Comparison of ENCODE assay signal across 17 cellular contexts in the genomic region with DNA sequence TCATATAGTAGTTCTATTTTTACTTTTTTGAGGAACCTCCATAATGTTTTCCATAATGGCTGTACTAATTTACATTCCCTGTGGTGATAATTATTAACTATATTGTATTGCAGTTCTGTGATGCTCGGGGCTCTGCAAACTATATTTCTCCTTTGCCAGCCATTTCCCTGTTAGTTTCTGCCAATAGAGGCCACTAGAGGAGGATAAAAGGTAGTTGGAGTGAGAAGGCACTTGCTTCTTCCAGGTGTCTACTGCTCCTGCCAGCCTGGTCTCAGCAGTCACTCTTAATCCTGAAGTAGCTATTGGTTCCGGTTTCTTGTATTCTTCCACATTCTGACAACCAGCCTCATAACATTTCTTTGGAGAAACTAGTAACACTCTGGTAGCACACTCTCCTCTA.
DNase-seq lines count a peak whose midpoint lies in the region; ATAC-seq and TF ChIP-seq lines count a peak whose summit lies in the region.
"Had no signal": no experiment of that assay in that cellular context is flagged by ENCODE, and none has a peak within 500 bp of the region (broad histone marks: within the 10 kb centered on the region; RNA-seq: fewer than 3 reads in every experiment).

No MANE protein-coding gene starts in this region.

- no peak overlapping the region for H3K14ac ChIP-seq in mesenchymal stem cell (ENCODE audit: low read length in 2 of 2)

- no peaks in the 10 kb centered on the region for H3K27me3 ChIP-seq in DND-41 (ENCODE audit: insufficient read depth, low read length, poor library complexity)
- H3K27me3 ChIP-seq in PC-3 (ENCODE audit: low read length), result no peaks in the 10 kb centered on the region
- H3K27me3 ChIP-seq in mesenchymal stem cell (ENCODE audit: control insufficient read depth in 1 of 2, insufficient read depth in 1 of 2, low read length in 2 of 2), result no peaks in the 10 kb centered on the region
- H3K27me3 ChIP-seq: esophagus squamous epithelium, Peyer's patch had no signal

- no peaks in the 10 kb centered on the region for H3K79me1 ChIP-seq in mesenchymal stem cell (replicated peaks; ENCODE audit: low read length, poor library complexity, severe bottlenecking)

- H3K27ac ChIP-seq in 22Rv1, result no peak overlapping the region
- no peak overlapping the region for H3K27ac ChIP-seq in DND-41 (ENCODE audit: low read length)
- H3K27ac ChIP-seq in PC-3 (ENCODE audit: low read length), result no peak overlapping the region
- no peak overlapping the region for H3K27ac ChIP-seq in mesenchymal stem cell (ENCODE audit: low read length, poor library complexity, severe bottlenecking)
- H3K27ac ChIP-seq: esophagus squamous epithelium, Peyer's patch, SK-N-MC, thoracic aorta had no signal

- no peak overlapping the region for H4K91ac ChIP-seq in mesenchymal stem cell (ENCODE audit: low read length)

- no TSS peak for BruUV-seq in PC-3 (replicated peaks; lab: Mats Ljungman, UMichigan)

- no peaks in the 10 kb centered on the region for H3K4me1 ChIP-seq in DND-41 (ENCODE audit: insufficient read depth, low read length)
- H3K4me1 ChIP-seq in PC-3 (ENCODE audit: insufficient read depth, low read length), result no peaks in the 10 kb centered on the region
- no peaks in the 10 kb centered on the region for H3K4me1 ChIP-seq in mesenchymal stem cell (ENCODE audit: control insufficient read depth, insufficient read depth, low read depth, low read length)
- H3K4me1 ChIP-seq: esophagus squamous epithelium, Peyer's patch had no signal

- no peak overlapping the region for H4K8ac ChIP-seq in mesenchymal stem cell (ENCODE audit: low read length)

- H3K23ac ChIP-seq in mesenchymal stem cell (ENCODE audit: low read length in 2 of 2), result no peak overlapping the region

- POLR2A ChIA-PET in PC-3 (lab: Charles Lee; ENCODE audit: unreplicated experiment), result no interaction called here

- H2AK5ac ChIP-seq in mesenchymal stem cell (ENCODE audit: low read length, severe bottlenecking), result no peak overlapping the region

- WGBS in mesenchymal stem cell, result 78% methylated on average over 1 of the region's 2 CpGs

- H3K4me2 ChIP-seq in DND-41 (ENCODE audit: insufficient read depth, low read length), result no peak overlapping the region
- H3K4me2 ChIP-seq in PC-3 (ENCODE audit: low read length), result no peak overlapping the region
- H3K4me2 ChIP-seq in mesenchymal stem cell (ENCODE audit: low read length, poor library complexity, severe bottlenecking), result no peak overlapping the region

- TF ChIP-seq CTCF in 22Rv1 (IDR thresholded peaks at IDR 0.05) (peak; percentile 34; the same call in 1 of the 2 replicates), DND-41 (IDR thresholded peaks at IDR 0.05; ENCODE audit: borderline replicate concordance, extremely low read depth, low read length, poor library complexity, severe bottlenecking) (peak; percentile 17), PC-3 (conservative IDR thresholded peaks at IDR 0.05; ENCODE audit: low read depth, low read length) (peak; percentile 63), epithelial cell of proximal tubule (conservative IDR thresholded peaks at IDR 0.05; ENCODE audit: low read depth, low read length) (peak; percentile 52)

- 0 out of 2 replicates have a peak overlapping the region, but pooled peaks have one; percentile 22 for H2AFZ ChIP-seq in DND-41 (ENCODE audit: low read depth, low read length)
- H2AFZ ChIP-seq in PC-3 (ENCODE audit: low read length), result no peak overlapping the region
- no peak overlapping the region for H2AFZ ChIP-seq in mesenchymal stem cell (ENCODE audit: low read depth, low read length)

- H3K9ac ChIP-seq in DND-41 (ENCODE audit: low read depth, low read length) (no peak overlapping the region), PC-3 (ENCODE audit: low read length) (no peak overlapping the region), mesenchymal stem cell (ENCODE audit: low read length) (no peak overlapping the region)

- CTCF ChIA-PET in PC-3 (lab: Charles Lee), result interaction anchor here (0.7 kb wide), 1 partner anchor 27 kb away, joined by 8 read pairs; no protein-coding TSS in a partner anchor

- no peaks in the 10 kb centered on the region for H3K9me2 ChIP-seq in PC-3 (replicated peaks; ENCODE audit: low read length)

- H3K9me3 ChIP-seq in DND-41 (ENCODE audit: insufficient read depth, low read length, severe bottlenecking) (peaks cover 2% of the 10 kb centered on the region), PC-3 (ENCODE audit: low read length) (no peaks in the 10 kb centered on the region), mesenchymal stem cell (ENCODE audit: control insufficient read depth, low read length) (peaks cover 3% of the 10 kb centered on the region)
- H3K9me3 ChIP-seq: esophagus squamous epithelium, Peyer's patch, thoracic aorta had no signal

- no peak overlapping the region for H3K18ac ChIP-seq in mesenchymal stem cell (ENCODE audit: low read depth in 1 of 2, low read length in 2 of 2)

- no peak for ATAC-seq in DND-41 (ENCODE audit: insufficient read depth, low read depth)
- ATAC-seq in PC-3, result peak; percentile 77
- ATAC-seq in GM21528 (IDR thresholded peaks at IDR 0.05; ENCODE audit: low FRiP score, unreplicated experiment), result no peak
- ATAC-seq: activated CD4-positive, alpha-beta T cell treated with anti-CD3 and anti-CD28 coated beads for 36 hours had no signal

- intact Hi-C loops in PC-3 (cut with micrococcal nuclease), result loop anchor here (1.0 kb wide), 1 partner anchor 138 kb away; no protein-coding TSS in a partner anchor

- no peaks in the 10 kb centered on the region for H3K36me3 ChIP-seq in DND-41 (ENCODE audit: insufficient read depth, low read length)
- no peaks in the 10 kb centered on the region for H3K36me3 ChIP-seq in PC-3 (ENCODE audit: low read depth, low read length)
- no peaks in the 10 kb centered on the region for H3K36me3 ChIP-seq in mesenchymal stem cell (ENCODE audit: control insufficient read depth in 1 of 2, insufficient read depth in 2 of 2, low read depth in 1 of 2, low read length in 2 of 2)
- H3K36me3 ChIP-seq: esophagus squamous epithelium, Peyer's patch, thoracic aorta had no signal

- no peaks in the 10 kb centered on the region for H3K79me2 ChIP-seq in DND-41 (ENCODE audit: insufficient read depth, low read length)
- no peaks in the 10 kb centered on the region for H3K79me2 ChIP-seq in PC-3 (ENCODE audit: low read length)

- H3K4ac ChIP-seq in mesenchymal stem cell (ENCODE audit: low read depth in 1 of 2, low read length in 2 of 2), result no peak overlapping the region

- DNase-seq in DND-41 (no peak), PC-3 (peak; percentile 44), epithelial cell of proximal tubule (ENCODE audit: low read depth) (no peak), cortex of kidney (lab: John Stamatoyannopoulos, UW) (no peak), mesenchymal stem cell (no peak)
- no peak for DNase-seq in stimulated activated CD4-positive, alpha-beta T cell treated with anti-CD3 and anti-CD28 coated beads, Interleukin-4, amount 100 ng/mL, for 1 hour
- DNase-seq: activated CD4-positive, alpha-beta T cell treated with anti-CD3 and anti-CD28 coated beads for 36 hours; esophagus squamous epithelium; NCI-H1092 treated with DMSO at 0.1 percent for 48 hours; occipital lobe; Peyer's patch; stimulated activated CD4-positive, alpha-beta T cell treated with anti-CD3 and anti-CD28 coated beads, Interleukin-12 subunit alpha, Interleukin-12 subunit beta, amount 100 ng/mL, for 4 hours; T-helper 9 cell had no signal

- H4K20me1 ChIP-seq in DND-41 (ENCODE audit: insufficient read depth, low read length), result no peaks in the 10 kb centered on the region
- H4K20me1 ChIP-seq in PC-3 (ENCODE audit: low read length), result no peaks in the 10 kb centered on the region

- no peaks in the 10 kb centered on the region for H3F3A ChIP-seq in PC-3 (ENCODE audit: low read length, unreplicated experiment)

- H3K4me3 ChIP-seq in DND-41 (ENCODE audit: low read depth in 1 of 2, low read length in 2 of 2), result no peak overlapping the region
- H3K4me3 ChIP-seq in PC-3 (ENCODE audit: low read length), result no peak overlapping the region
- H3K4me3 ChIP-seq in epithelial cell of proximal tubule (ENCODE audit: low read depth, low read length), result no peak overlapping the region
- H3K4me3 ChIP-seq in mesenchymal stem cell (ENCODE audit: insufficient read depth in 1 of 2, low read depth in 1 of 2, low read length in 2 of 2), result no peak overlapping the region
- H3K4me3 ChIP-seq: esophagus squamous epithelium, Peyer's patch, SK-N-MC, thoracic aorta had no signal

- no peak overlapping the region for H2BK5ac ChIP-seq in mesenchymal stem cell (ENCODE audit: low read depth, low read length, poor library complexity, severe bottlenecking)

- H2BK120ac ChIP-seq in mesenchymal stem cell (ENCODE audit: low read depth, low read length), result no peak overlapping the region

- H2BK12ac ChIP-seq in mesenchymal stem cell (ENCODE audit: low read length in 2 of 2), result no peak overlapping the region

- no peak overlapping the region for H2BK15ac ChIP-seq in mesenchymal stem cell (ENCODE audit: low read depth, poor library complexity, severe bottlenecking)
